Comparison of ENCODE assay signal across 11 cellular contexts in genomic region chr6:113018351-113019151, GRCh38.
A peak's percentile ranks its signal among the peaks of the same experiment; 100 is the strongest.
DNase-seq lines count a peak whose midpoint lies in the region; TF ChIP-seq lines count a peak whose summit lies in the region.
"Had no signal": no experiment of that assay in that cellular context is flagged by ENCODE, and none has a peak within 500 bp of the region (broad histone marks: within the 10 kb centered on the region; RNA-seq: fewer than 3 reads in every experiment).

No MANE protein-coding gene starts in this region.

- TF ChIP-seq CTCF in fibroblast of villous mesenchyme (IDR thresholded peaks at IDR 0.05; ENCODE audit: insufficient read depth, low read depth, low read length) (no peak), osteoblast (IDR thresholded peaks at IDR 0.05; ENCODE audit: extremely low read depth, low read depth, low read length) (no peak)

- peak overlapping the region; percentile 93 for H3K27ac ChIP-seq in osteoblast (ENCODE audit: low read depth, low read length)
- H3K27ac ChIP-seq: BLaER1 had no signal

- H3K36me3 ChIP-seq in osteoblast (ENCODE audit: insufficient read depth, low read length): no peaks in the 10 kb centered on the region
- H3K36me3 ChIP-seq: BLaER1 had no signal

- H3K4me1 ChIP-seq in osteoblast (ENCODE audit: insufficient read depth, low read length): peaks cover 32% of the 10 kb centered on the region
- H3K4me1 ChIP-seq: BLaER1 had no signal

- H3K27me3 ChIP-seq in osteoblast (ENCODE audit: insufficient read depth, low read length): no peaks in the 10 kb centered on the region
- H3K27me3 ChIP-seq: BLaER1 had no signal

- peak overlapping the region; percentile 61 for H2AFZ ChIP-seq in osteoblast (ENCODE audit: low read length)

- H3K4me2 ChIP-seq in osteoblast (ENCODE audit: insufficient read depth, low read length): peak overlapping the region; percentile 57
- H3K4me2 ChIP-seq: BLaER1 had no signal

- DNase-seq in AG08396 (ENCODE audit: low spot score) (peak; percentile 18), T1000 (lab: John Stamatoyannopoulos, UW) (peak; percentile 3), fibroblast of villous mesenchyme (ENCODE audit: low read depth) (peak; percentile 87), osteoblast (ENCODE audit: insufficient read length, low spot score, missing footprints) (no peak), NCI-H69 (lab: John Stamatoyannopoulos, UW) (no peak), HuH-7 (ENCODE audit: low spot score) (no peak), NCI-H1694 (lab: John Stamatoyannopoulos, UW) (no peak)
- DNase-seq in activated CD8-positive, alpha-beta memory T cell treated with anti-CD3 and anti-CD28 coated beads, Interleukin-2, amount 50 U/mL, for 4 hours: no peak
- DNase-seq: activated CD4-positive, alpha-beta T cell treated with anti-CD3 and anti-CD28 coated beads, Interleukin-2, amount 50 U/mL, for 48 hours; posterior cingulate gyrus had no signal

- H3K9me3 ChIP-seq in osteoblast (ENCODE audit: low read depth, low read length): no peaks in the 10 kb centered on the region
- H3K9me3 ChIP-seq: BLaER1 had no signal

- H3K4me3 ChIP-seq in fibroblast of villous mesenchyme (ENCODE audit: low read depth, low read length): no peak overlapping the region
- H3K4me3 ChIP-seq in osteoblast (ENCODE audit: insufficient read depth, low read length): no peak overlapping the region
- H3K4me3 ChIP-seq: BLaER1 had no signal

- no peaks in the 10 kb centered on the region for H4K20me1 ChIP-seq in osteoblast (ENCODE audit: insufficient read depth, low read length)
- H4K20me1 ChIP-seq: BLaER1 had no signal

- no peaks in the 10 kb centered on the region for H3K79me2 ChIP-seq in osteoblast (ENCODE audit: insufficient read depth, low read length)

Comparison
In these comparisons a context has a peak if more than half of its experiments do, and no peak if none do; other contexts are left out.
1. DNase-seq: peak in AG08396 (single experiment), T1000 (single experiment) and fibroblast of villous mesenchyme (single experiment); none in osteoblast (single experiment), NCI-H69 (single experiment), HuH-7 (single experiment), NCI-H1694 (single experiment) and activated CD8-positive, alpha-beta memory T cell treated with anti-CD3 and anti-CD28 coated beads, Interleukin-2, amount 50 U/mL, for 4 hours (single experiment).